In the genomic region with DNA sequence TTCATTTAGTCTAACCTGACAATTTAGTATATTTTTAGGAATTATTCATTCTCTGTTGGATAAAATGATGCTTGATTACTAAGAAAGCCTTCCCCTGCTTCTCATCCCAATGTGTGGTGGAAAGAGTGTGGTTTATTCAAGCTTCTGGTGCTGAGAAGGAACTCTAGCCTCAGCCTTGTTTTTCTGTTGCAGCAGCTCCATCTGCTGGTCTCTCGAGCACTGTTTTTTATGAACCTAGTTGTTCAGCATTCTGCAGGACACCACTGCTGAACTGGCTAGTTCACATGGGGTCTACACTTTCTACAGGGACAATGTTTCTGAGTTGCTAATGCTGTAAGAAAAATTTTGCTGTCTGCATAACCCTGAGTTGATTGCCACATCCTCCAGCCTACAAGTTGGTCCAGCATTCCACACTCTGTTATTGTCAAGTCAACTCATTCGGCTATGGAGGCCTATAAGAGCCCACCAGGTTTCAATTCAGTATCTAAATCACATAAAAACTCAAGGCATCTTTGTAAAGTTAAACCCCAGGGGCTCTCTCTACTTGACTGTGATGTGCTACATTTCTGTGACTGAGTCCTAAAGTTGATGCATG, we compare ENCODE assay signal across 2 cellular contexts.
A peak's percentile ranks its signal among the peaks of the same experiment; 100 is the strongest.
TF ChIP-seq lines count a peak whose summit lies in the region.

No MANE protein-coding gene starts in this region.

TF ChIP-seq in Ishikawa, 13 proteins besides CTCF, POLR2A, EP300 and RAD21:
- TF ChIP-seq YY1 (IDR thresholded peaks at IDR 0.05; ENCODE audit: low read depth) = no peak
TF ChIP-seq in Ishikawa: peak in this region for 0.

TF ChIP-seq in GM12878, 131 proteins besides CTCF, POLR2A, EP300 and RAD21:
- no peak for TF ChIP-seq HDAC6 (IDR thresholded peaks at IDR 0.05; ENCODE audit: unreplicated experiment)
- no peak for TF ChIP-seq RELA (IDR thresholded peaks at IDR 0.05; ENCODE audit: borderline replicate concordance, partially characterized antibody)
- no peak for TF ChIP-seq SMAD5 (IDR thresholded peaks at IDR 0.05; ENCODE audit: low read depth)
- peak; percentile 51; the same call in 1 of the 2 replicates for TF ChIP-seq YY1 (IDR thresholded peaks at IDR 0.05; ENCODE audit: low read depth, low read length)
- TF ChIP-seq SMC3 (IDR thresholded peaks at IDR 0.05; ENCODE audit: borderline replicate concordance, low read length) = peak; percentile 88
- TF ChIP-seq BRCA1 (IDR thresholded peaks at IDR 0.05; ENCODE audit: low read depth, low read length) = no peak
- TF ChIP-seq MXI1 (IDR thresholded peaks at IDR 0.05; ENCODE audit: low read depth, low read length) = no peak
- TF ChIP-seq, protein P1, sequence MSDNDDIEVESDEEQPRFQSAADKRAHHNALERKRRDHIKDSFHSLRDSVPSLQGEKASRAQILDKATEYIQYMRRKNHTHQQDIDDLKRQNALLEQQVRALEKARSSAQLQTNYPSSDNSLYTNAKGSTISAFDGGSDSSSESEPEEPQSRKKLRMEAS (IDR thresholded peaks at IDR 0.05; ENCODE audit: low read depth, low read length) = no peak
- TF ChIP-seq RUNX3 (IDR thresholded peaks at IDR 0.05; ENCODE audit: low read length) = peak; percentile 48; the same call in 1 of the 2 replicates
- no peak for TF ChIP-seq SUZ12 (IDR thresholded peaks at IDR 0.05; ENCODE audit: unreplicated experiment)
- TF ChIP-seq JUND (IDR thresholded peaks at IDR 0.05; ENCODE audit: low read depth, low read length) = no peak
